ENCODE assay signal across 8 cellular contexts in the genomic region with DNA sequence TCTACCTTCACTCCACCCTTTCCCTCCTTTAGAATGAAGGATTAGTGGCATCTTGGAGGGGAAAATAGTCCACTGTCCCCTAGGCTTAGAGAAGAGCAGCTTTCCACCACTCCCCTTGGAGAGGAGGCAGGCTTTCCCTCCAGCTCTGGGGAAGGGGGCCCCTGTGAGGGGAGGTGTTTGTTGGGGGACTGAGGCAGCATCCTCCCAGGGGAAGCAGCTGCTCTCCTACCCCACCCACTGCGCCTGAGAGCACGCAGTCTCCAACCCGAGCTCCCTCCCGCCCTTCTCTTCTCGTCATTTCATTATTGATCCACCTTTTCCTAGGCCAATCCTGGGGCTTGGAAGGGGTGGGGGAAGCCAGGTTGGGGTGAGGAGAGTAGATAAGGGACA. TPM values are rescaled to one million over a fixed set of nuclear protein-coding genes. Genes with fewer than 3 reads are reported as not detected.
A peak's percentile ranks its signal among the peaks of the same experiment; 100 is the strongest.
DNase-seq lines count a peak whose midpoint lies in the region; ATAC-seq and TF ChIP-seq lines count a peak whose summit lies in the region.

No MANE protein-coding gene starts in this region.

- H3K36me3 ChIP-seq in BLaER1, result peaks cover 20% of the 10 kb centered on the region
- peaks cover 27% of the 10 kb centered on the region for H3K36me3 ChIP-seq in HUES64 (ENCODE audit: insufficient read depth, low read length)
- H3K36me3 ChIP-seq in ectodermal cell (ENCODE audit: control insufficient read depth, insufficient read depth, low read length), result no peaks in the 10 kb centered on the region
- H3K36me3 ChIP-seq in mucosa of stomach (ENCODE audit: control insufficient read depth, insufficient read depth, low read length), result no peaks in the 10 kb centered on the region
- H3K36me3 ChIP-seq in thoracic aorta, result no peaks in the 10 kb centered on the region

- 14% methylated on average over 5 of the region's 5 CpGs for WGBS in HUES64
- 0% methylated on average over 1 to 5 of the region's 5 CpGs for WGBS in ectodermal cell, 2 experiments

- peak overlapping the region; percentile 95 for H3K9ac ChIP-seq in BLaER1
- peak overlapping the region; percentile 42; the same call in 1 of the 2 replicates for H3K9ac ChIP-seq in HUES64 (ENCODE audit: low read depth, low read length)
- peak overlapping the region; percentile 84 for H3K9ac ChIP-seq in mucosa of stomach (ENCODE audit: low read length)

- peaks cover 62% of the 10 kb centered on the region for H4K20me1 ChIP-seq in BLaER1

- no peak for ATAC-seq in thoracic aorta (ENCODE audit: insufficient number of reproducible peaks, low FRiP score, low read depth)

- H3K4me3 ChIP-seq in BLaER1 (peak overlapping the region; percentile 100), HUES64 (ENCODE audit: low read length) (peak overlapping the region; percentile 92), ectodermal cell (ENCODE audit: insufficient read depth, low read depth, low read length) (peak overlapping the region; percentile 73), mucosa of stomach (ENCODE audit: low read length) (peak overlapping the region; percentile 80), thoracic aorta (peak overlapping the region; percentile 99)

- H3K4me1 ChIP-seq in BLaER1 (peaks cover 54% of the 10 kb centered on the region), HUES64 (ENCODE audit: insufficient read depth, low read length) (peaks cover 43% of the 10 kb centered on the region), ectodermal cell (ENCODE audit: control insufficient read depth, insufficient read depth, low read length) (peaks cover 32% of the 10 kb centered on the region), mucosa of stomach (ENCODE audit: control insufficient read depth, insufficient read depth, low read length) (peaks cover 38% of the 10 kb centered on the region), thoracic aorta (ENCODE audit: control insufficient read depth in 1 of 2, low read depth in 2 of 2) (peaks cover 35 to 52% of the 10 kb centered on the region in 2 donors)

- peak overlapping the region; percentile 64 for H3K27ac ChIP-seq in BLaER1
- peak overlapping the region; percentile 21; the same call in 1 of the 2 replicates for H3K27ac ChIP-seq in HUES64 (ENCODE audit: low read depth, low read length)
- H3K27ac ChIP-seq in VCaP, result peak overlapping the region; percentile 98
- peak overlapping the region; percentile 65 for H3K27ac ChIP-seq in ectodermal cell (ENCODE audit: insufficient read depth, low read depth, low read length, poor library complexity, severe bottlenecking)
- peak overlapping the region; percentile 89 to 97 for H3K27ac ChIP-seq in thoracic aorta

- H3K27me3 ChIP-seq in BLaER1 (no peaks in the 10 kb centered on the region), HUES64 (ENCODE audit: insufficient read depth, low read length) (peaks cover 7% of the 10 kb centered on the region), ectodermal cell (ENCODE audit: control insufficient read depth, insufficient read depth, low read length, poor library complexity, severe bottlenecking) (peaks cover 6% of the 10 kb centered on the region), mucosa of stomach (ENCODE audit: control insufficient read depth, insufficient read depth, low read length) (no peaks in the 10 kb centered on the region), thoracic aorta (replicated peaks; ENCODE audit: insufficient read depth) (no peaks in the 10 kb centered on the region)

- TF ChIP-seq CTCF in VCaP (conservative IDR thresholded peaks at IDR 0.05) (no peak), thoracic aorta (IDR thresholded peaks at IDR 0.05) (no peak)

- peak overlapping the region; percentile 95 for H3K4me2 ChIP-seq in BLaER1

- H3K9me3 ChIP-seq in BLaER1 (no peaks in the 10 kb centered on the region), HUES64 (ENCODE audit: insufficient read depth, low read depth, low read length) (no peaks in the 10 kb centered on the region), ectodermal cell (ENCODE audit: control insufficient read depth, low read length) (no peaks in the 10 kb centered on the region), mucosa of stomach (ENCODE audit: control insufficient read depth, low read length) (no peaks in the 10 kb centered on the region), thoracic aorta (no peaks in the 10 kb centered on the region)

- DNase-seq in thoracic aorta (ENCODE audit: low spot score) (no peak), COR-L47 (lab: John Stamatoyannopoulos, UW) (no peak), DMS79 treated with DMSO at 0.1 percent for 48 hours (lab: John Stamatoyannopoulos, UW) (no peak)

RNA-seq across cellular contexts. Expression of a gene that starts 1.4 kb away (rescaled TPM):
- 21.2 TPM for polyA plus RNA-seq in HUES64 (2013, experiment 1 of 2)
- 19.8 TPM for polyA plus RNA-seq in HUES64 (2013, experiment 2 of 2)
- 35.3 TPM for polyA plus RNA-seq in ectodermal cell (2013, experiment 1 of 4)
- polyA plus RNA-seq in ectodermal cell (2013, experiment 2 of 4), result 43.2 TPM
- 30.6 TPM for polyA plus RNA-seq in ectodermal cell (2013, experiment 3 of 4)
- polyA plus RNA-seq in ectodermal cell (2013, experiment 4 of 4), result 41.6 TPM
- 100 to 1,000 TPM in 1 of 2 donors, 10 to 100 TPM in 1; 88.1 to 105 TPM for total RNA-seq in thoracic aorta

RNA-seq across cellular contexts. Expression of a gene that starts 36.3 kb away (rescaled TPM):
- 161 TPM for polyA plus RNA-seq in HUES64 (2013, experiment 1 of 2)
- polyA plus RNA-seq in HUES64 (2013, experiment 2 of 2), result 197 TPM
- 188 TPM for polyA plus RNA-seq in ectodermal cell (2013, experiment 1 of 4)
- polyA plus RNA-seq in ectodermal cell (2013, experiment 2 of 4), result 190 TPM
- 131 TPM for polyA plus RNA-seq in ectodermal cell (2013, experiment 3 of 4)
- 150 TPM for polyA plus RNA-seq in ectodermal cell (2013, experiment 4 of 4)
- 10 to 100 TPM; 21.1 to 45.2 TPM for total RNA-seq in thoracic aorta

Comparison
In these comparisons a context has a peak if more than half of its experiments do, and no peak if none do; other contexts are left out.
1. H3K27ac ChIP-seq: peak in every context shown above with its lines; median percentile 98 in VCaP; 93 in thoracic aorta; 65 in ectodermal cell; 64 in BLaER1; 21 in HUES64.
2. H3K9ac ChIP-seq: peak in every context shown above with its lines; median percentile 95 in BLaER1; 84 in mucosa of stomach; 42 in HUES64.